Comparison of ENCODE assay signal across 8 cellular contexts in the genomic region with DNA sequence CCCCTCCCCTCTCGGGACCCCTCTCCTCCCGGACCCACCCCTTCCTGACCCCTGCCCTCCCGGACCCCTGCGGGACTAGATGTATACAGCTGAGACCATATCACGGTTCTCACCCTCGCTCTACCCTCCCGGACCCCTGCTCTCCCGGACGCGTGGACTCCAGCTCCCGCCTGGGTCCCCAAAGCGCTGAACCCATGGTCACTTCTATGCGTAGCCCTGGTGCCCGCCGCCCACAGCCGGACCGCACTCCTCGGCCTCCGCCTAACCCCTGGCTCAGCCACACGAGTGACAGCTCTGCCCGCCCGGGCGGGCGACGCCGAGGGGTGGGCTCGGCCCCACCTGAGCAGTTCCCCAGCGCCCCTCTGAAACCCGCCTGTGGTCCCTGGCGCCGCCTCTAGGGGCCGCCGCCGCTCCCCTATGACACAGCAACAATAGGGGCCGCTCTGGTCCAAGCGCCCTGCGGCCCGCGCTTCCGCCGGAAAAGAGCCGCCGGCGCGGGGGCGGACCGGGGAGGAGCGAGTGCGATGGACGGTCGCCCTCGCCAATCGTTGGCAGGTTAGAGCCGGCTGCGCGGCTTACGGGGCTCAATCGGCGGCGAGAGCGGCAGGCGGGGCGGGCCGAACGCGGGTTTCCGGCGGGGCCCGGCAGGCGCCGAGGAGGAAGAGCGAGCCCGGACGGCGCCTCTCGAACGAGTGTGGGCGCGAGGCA. TPM values are rescaled to one million over a fixed set of nuclear protein-coding genes. Genes with fewer than 3 reads are reported as not detected.
DNase-seq lines count a peak whose midpoint lies in the region; ATAC-seq, FAIRE-seq and TF ChIP-seq lines count a peak whose summit lies in the region.

Gene ADRM1 (plus strand): TSS at position 657 of the 708 bp plus-strand sequence. CDS start 572 bp downstream, outside the sequence.

- H4K91ac ChIP-seq in H1 (replicated peaks; ENCODE audit: insufficient read length, low read length) = peak within 1 kb of the TSS; percentile 97

- H3K4me1 ChIP-seq in Caco-2 = peaks cover 20% of the 10 kb centered on the region
- H3K4me1 ChIP-seq in H1 (replicated peaks in 1 of 4; ENCODE audit: control insufficient read depth in 3 of 4, insufficient read depth in 4 of 4, low read length in 3 of 4) = peaks cover 0 to 9% (median 4%) of the 10 kb centered on the region in 4 experiments; a peak in 5 of 7 replicates
- H3K4me1 ChIP-seq in mesendoderm (ENCODE audit: control insufficient read depth, low read depth, low read length) = peaks cover 2% of the 10 kb centered on the region

- peak within 1 kb of the TSS; percentile 81 for H4K8ac ChIP-seq in H1 (ENCODE audit: extremely low read depth, insufficient read depth, low read length)
- peak within 1 kb of the TSS; percentile 39 for H4K8ac ChIP-seq in mesendoderm (ENCODE audit: low read depth, low read length)

- peak; percentile 78 for ATAC-seq in GM21360 (IDR thresholded peaks at IDR 0.05; ENCODE audit: unreplicated experiment)

- peak within 1 kb of the TSS; percentile 98 for H3K4me3 ChIP-seq in Caco-2 (ENCODE audit: low read depth, low read length)
- H3K4me3 ChIP-seq in H1 (ENCODE audit: extremely low read depth in 1 of 4, insufficient read depth in 2 of 4, low read depth in 3 of 4, low read length in 4 of 4) = peak within 1 kb of the TSS; percentile 62 to 96 (median 90)
- peak within 1 kb of the TSS; percentile 76 for H3K4me3 ChIP-seq in mesendoderm (ENCODE audit: low read length)

- H2BK15ac ChIP-seq in H1 (ENCODE audit: low read length) = 0 out of 2 replicates have a peak within 1 kb of the TSS, but pooled peaks have one; percentile 13
- H2BK15ac ChIP-seq in mesendoderm (replicated peaks; ENCODE audit: low read depth) = peak within 1 kb of the TSS; percentile 78

- POLR2A ChIA-PET in Caco-2 (lab: Charles Lee) (interaction anchor here (0.5 to 1.0 kb wide), 15 partner anchors 16 to 559 kb away, joined by 3 to 14 read pairs (median 6); partner anchors contain the start of genes LSM14B, RPS21 and TCFL5), H1 (lab: Charles Lee; ENCODE audit: partially characterized antibody) (interaction anchor here (1.2 to 14.6 kb wide), 8 partner anchors 12 to 98 kb away, joined by 3 to 170 read pairs (median 7); partner anchors contain the start of genes LAMA5 and RPS21)

- BruUV-seq in Caco-2 (replicated peaks; lab: Mats Ljungman, UMichigan) = no TSS peak

- H3K27me3 ChIP-seq in Caco-2 (replicated peaks; ENCODE audit: control insufficient read depth, insufficient read depth, low read length) = no peaks in the 10 kb centered on the region
- no peaks in the 10 kb centered on the region for H3K27me3 ChIP-seq in H1 (replicated peaks in 1 of 4; ENCODE audit: control insufficient read depth in 3 of 4, extremely low read depth in 1 of 4, insufficient read depth in 3 of 4, low read length in 3 of 4)
- H3K27me3 ChIP-seq in mesendoderm (ENCODE audit: insufficient read depth, low read length, poor library complexity) = no peaks in the 10 kb centered on the region

- peaks cover 22% of the 10 kb centered on the region for H3K36me3 ChIP-seq in Caco-2 (ENCODE audit: control insufficient read depth, insufficient read depth, low read length)
- peaks cover 17 to 34% (median 25%) of the 10 kb centered on the region in 4 experiments for H3K36me3 ChIP-seq in H1 (ENCODE audit: control insufficient read depth in 2 of 4, insufficient read depth in 4 of 4, low read length in 3 of 4)
- H3K36me3 ChIP-seq in mesendoderm (ENCODE audit: control insufficient read depth, insufficient read depth, low read length) = peaks cover 10% of the 10 kb centered on the region

- H3K4ac ChIP-seq in H1 (replicated peaks; ENCODE audit: insufficient read length, low read depth, low read length) (peak within 1 kb of the TSS; percentile 96), mesendoderm (ENCODE audit: low read depth, low read length) (peak within 1 kb of the TSS; percentile 95)

- WGBS in H1 (ENCODE audit: extremely low coverage in 1 of 2, insufficient coverage in 1 of 2, insufficient read length in 1 of 2, insufficient replicate concordance in 2 of 2, low coverage in 1 of 2, low lambda C conversion rate in 2 of 2, missing lambda C conversion rate in 1 of 2), 2 experiments = 1% methylated on average over 23 of the region's 79 CpGs; no CpG with 5 or more reads in 1 of the 2 experiments
- WGBS in mesendoderm (ENCODE audit: extremely low coverage, insufficient coverage, low lambda C conversion rate) = no CpG with 5 or more reads among the region's 79 CpGs

- H3K27ac Mint-ChIP-seq in Caco-2 (ENCODE audit: unreplicated experiment) = peak within 1 kb of the TSS; percentile 97

- FAIRE-seq in HTR-8/SVneo (lab: Jason Lieb, UNC) (peak; percentile 99), H1 (lab: Jason Lieb, UNC) (no peak)

- H2BK12ac ChIP-seq in H1 (ENCODE audit: low read depth, low read length) = no peak within 1 kb of the TSS; the same call in 1 of the 2 replicates

- intact Hi-C loops in Caco-2 (cut with micrococcal nuclease; ENCODE audit: unreplicated experiment) = loop anchor here (1.0 to 10.0 kb wide), 10 partner anchors 18 to 1340 kb away; partner anchors contain the start of genes MRGBP and OSBPL2

- H3K14ac ChIP-seq in H1 (ENCODE audit: insufficient read length) = no peak within 1 kb of the TSS

- CTCF ChIA-PET in Caco-2 (lab: Charles Lee) = interaction anchor here (0.6 to 1.6 kb wide), 41 partner anchors 10 to 1896 kb away, joined by 3 to 82 read pairs (median 5); partner anchors contain the start of genes LAMA5, OSBPL2 and RPS21
- CTCF ChIA-PET in H1 (lab: Charles Lee; ENCODE audit: partially characterized antibody) = interaction anchor here (0.6 to 1.8 kb wide), 8 partner anchors 23 to 161 kb away, joined by 3 to 5 read pairs (median 3); no protein-coding TSS in a partner anchor

- peaks cover 29 to 39% of the 10 kb centered on the region in 2 experiments for H4K20me1 ChIP-seq in H1 (replicated peaks in 1 of 2; ENCODE audit: control insufficient read depth in 1 of 2, insufficient read depth in 2 of 2, low read length in 2 of 2)

- H3K9ac ChIP-seq in H1 (replicated peaks in 1 of 4; ENCODE audit: extremely low read depth in 1 of 4, low read depth in 3 of 4, low read length in 3 of 4) (peak within 1 kb of the TSS; percentile 47 to 85 (median 66); a peak in 6 of 7 replicates), mesendoderm (ENCODE audit: low read length) (peak within 1 kb of the TSS; percentile 97)

- no peak within 1 kb of the TSS for H3K23ac ChIP-seq in H1 (ENCODE audit: insufficient read length)
- H3K23ac ChIP-seq in mesendoderm (ENCODE audit: low read length) = peak within 1 kb of the TSS; percentile 98

- H3K4me3 Mint-ChIP-seq in Caco-2 (ENCODE audit: unreplicated experiment) = peak within 1 kb of the TSS; percentile 89

- H2AFZ ChIP-seq in H1 (ENCODE audit: low read length) = peak within 1 kb of the TSS; percentile 81; the same call in 1 of the 2 replicates

- peak within 1 kb of the TSS; percentile 88 for H2BK5ac ChIP-seq in H1 (ENCODE audit: low read depth, low read length)
- H2BK5ac ChIP-seq in mesendoderm (ENCODE audit: low read length) = peak within 1 kb of the TSS; percentile 98

- peak within 1 kb of the TSS; percentile 27 for H4K5ac ChIP-seq in H1 (ENCODE audit: insufficient read length, low read depth, low read length)
- no peak within 1 kb of the TSS for H4K5ac ChIP-seq in mesendoderm (ENCODE audit: low read length)

- peak in 1 of 2 experiments; percentile 76; a peak in 2 of 3 replicates for TF ChIP-seq POLR2A in H1 (IDR thresholded peaks at IDR 0.05; ENCODE audit: control extremely low read depth in 1 of 2, low read depth in 2 of 2, low read length in 2 of 2)

- H3K36me3 Mint-ChIP-seq in Caco-2 (ENCODE audit: insufficient read depth, unreplicated experiment) = peaks cover 96% of the 10 kb centered on the region

- TF ChIP-seq CTCF in Caco-2 (IDR thresholded peaks at IDR 0.05; ENCODE audit: insufficient read depth in 1 of 2, low read depth in 1 of 2, low read length in 1 of 2, severe bottlenecking in 1 of 2, unreplicated experiment in 1 of 2) = peak; percentile 100
- TF ChIP-seq CTCF in H1 (IDR thresholded peaks at IDR 0.05; ENCODE audit: control extremely low read depth in 1 of 3, insufficient read depth in 1 of 3, low read depth in 1 of 3, low read length in 3 of 3) = peak; percentile 64 to 98 (median 75)

- H3K56ac ChIP-seq in H1 (replicated peaks; ENCODE audit: insufficient read length, low read depth, low read length) (peak within 1 kb of the TSS; percentile 96), mesendoderm (ENCODE audit: low read length) (peak within 1 kb of the TSS; percentile 100)

- H3K79me2 ChIP-seq in H1 (ENCODE audit: control insufficient read depth in 1 of 2, insufficient read depth in 2 of 2, low read length in 2 of 2) = peaks cover 18 to 31% of the 10 kb centered on the region in 2 experiments; a peak in 3 of 4 replicates
- peaks cover 33% of the 10 kb centered on the region for H3K79me2 ChIP-seq in mesendoderm (ENCODE audit: control insufficient read depth, insufficient read depth, low read length)

- H3K4me2 ChIP-seq in H1 (ENCODE audit: insufficient read depth in 1 of 2, low read depth in 2 of 2, low read length in 2 of 2) (peak within 1 kb of the TSS; percentile 80 to 89), mesendoderm (ENCODE audit: low read length) (peak within 1 kb of the TSS; percentile 97)

- H3K79me1 ChIP-seq in H1 (ENCODE audit: low read depth, low read length) = peaks cover 18% of the 10 kb centered on the region
- H3K79me1 ChIP-seq in mesendoderm (ENCODE audit: low read length) = peaks cover 4% of the 10 kb centered on the region

- no peak within 1 kb of the TSS for H2BK120ac ChIP-seq in H1 (replicated peaks; ENCODE audit: low read depth, low read length)
- H2BK120ac ChIP-seq in mesendoderm (ENCODE audit: low read depth, low read length) = peak within 1 kb of the TSS; percentile 63

- H3K9me3 ChIP-seq in Caco-2 (no peaks in the 10 kb centered on the region), H1 (ENCODE audit: insufficient read depth in 2 of 2, low read depth in 1 of 2, low read length in 1 of 2) (no peaks in the 10 kb centered on the region)

- H2AK5ac ChIP-seq in H1 (ENCODE audit: low read depth, low read length) (no peak within 1 kb of the TSS), mesendoderm (ENCODE audit: low read length) (no peak within 1 kb of the TSS)

- DNase-seq in Caco-2 (peak; percentile 99 to 100), HTR-8/SVneo (ENCODE audit: insufficient read length, low spot score) (peak; percentile 100), NOMO-1 treated with DMSO at 0.1 percent for 48 hours (lab: John Stamatoyannopoulos, UW; ENCODE audit: unreplicated experiment) (peak; percentile 92), H1 (ENCODE audit: low read depth in 1 of 2, low spot score in 2 of 2) (peak; percentile 89 to 98), mesendoderm (peak; percentile 98)
- DNase-seq in activated CD8-positive, alpha-beta memory T cell treated with anti-CD3 and anti-CD28 coated beads for 48 hours (ENCODE audit: low read depth in 2 of 3, low spot score in 2 of 3) = peak; percentile 86 to 98 (median 91)
- peak; percentile 83 for DNase-seq in stimulated activated CD8-positive, alpha-beta memory T cell treated with anti-CD3 and anti-CD28 coated beads, Interleukin-15, amount 100 ng/mL, for 1 hour (ENCODE audit: low read depth)

- no peaks in the 10 kb centered on the region for H3K27me3 Mint-ChIP-seq in Caco-2 (ENCODE audit: insufficient read depth, unreplicated experiment)

- no peaks in the 10 kb centered on the region for H3K9me3 Mint-ChIP-seq in Caco-2 (ENCODE audit: unreplicated experiment)

- H3K27ac ChIP-seq in H1 (ENCODE audit: low read depth, low read length) (peak within 1 kb of the TSS; percentile 73; the same call in 1 of the 2 replicates), mesendoderm (ENCODE audit: low read depth, low read length) (peak within 1 kb of the TSS; percentile 99)

- H2BK20ac ChIP-seq in H1 (ENCODE audit: low read length) = no peak within 1 kb of the TSS

- peaks cover 10% of the 10 kb centered on the region; the same call in 1 of the 2 replicates for H3K23me2 ChIP-seq in H1 (ENCODE audit: low read depth, low read length)

- peak within 1 kb of the TSS; percentile 84 for H3K18ac ChIP-seq in H1 (ENCODE audit: extremely low read depth, low read length)
- peak within 1 kb of the TSS; percentile 96 for H3K18ac ChIP-seq in mesendoderm (ENCODE audit: low read length)

- TF ChIP-seq RAD21 in H1 (IDR thresholded peaks at IDR 0.05 in 1 of 2, conservative IDR thresholded peaks at IDR 0.05 in 1 of 2; ENCODE audit: low read depth in 2 of 2, low read length in 2 of 2) = peak; percentile 47 to 56

- TF ChIP-seq EP300 in H1 (IDR thresholded peaks at IDR 0.05; ENCODE audit: borderline replicate concordance in 1 of 2, low read depth in 2 of 2, low read length in 2 of 2) = peak; percentile 44 to 90; a peak in 2 of 3 replicates

- H3K4me1 Mint-ChIP-seq in Caco-2 (ENCODE audit: low read depth, unreplicated experiment) = peaks cover 30% of the 10 kb centered on the region

RNA-seq across cellular contexts. Expression of gene ADRM1, which starts in this region (rescaled TPM):
- 261 and 263 TPM in 2 replicates for total RNA-seq in Caco-2 (2022)
- 126 and 138 TPM in 2 replicates for total RNA-seq in H1 (2021; fragmentation: NEBNext Ultra II Directional; extraction: Animal tissue kit (Norgen Biotek cat#: 25700))
- polyA plus RNA-seq in H1 (2011; rRNA removed) = 214 and 260 TPM in 2 replicates
- 209 TPM for polyA plus RNA-seq in H1 (2011; cell fraction: cytosol; rRNA removed)
- polyA plus RNA-seq in H1 (2011; cell fraction: nucleus; rRNA removed) = 180 TPM
- 119 to 168 TPM (median 157 TPM) in 4 replicates for polyA plus RNA-seq in H1 (2012, experiment 1 of 2)
- polyA plus RNA-seq in H1 (2012, experiment 2 of 2) = 141 TPM
- polyA plus RNA-seq in H1 (2013, experiment 1 of 2) = 137 TPM
- 131 TPM for polyA plus RNA-seq in H1 (2013, experiment 2 of 2)
- 39.2 and 45.4 TPM in 2 replicates for polyA minus RNA-seq in H1 (2011; rRNA and poly(A)+ RNA removed)
- polyA minus RNA-seq in H1 (2011; cell fraction: cytosol; rRNA and poly(A)+ RNA removed) = 68.0 TPM
- 67.0 TPM for polyA minus RNA-seq in H1 (2011; cell fraction: nucleus; rRNA and poly(A)+ RNA removed)
- polyA plus RNA-seq in mesendoderm (2013, experiment 1 of 2) = 166 TPM
- polyA plus RNA-seq in mesendoderm (2013, experiment 2 of 2) = 164 TPM

Comparison
In these comparisons a context has a peak if more than half of its experiments do, and no peak if none do; other contexts are left out.
1. Peak in every context shown above with its lines: DNase-seq, ATAC-seq, H3K4me3 ChIP-seq and H3K27ac ChIP-seq.